In genomic region chr2:196607896-196608295, GRCh38 we compare ENCODE assay signal across 1 cellular context. TPM values are rescaled to one million over a fixed set of nuclear protein-coding genes. Genes with fewer than 3 reads are reported as not detected.
"Had no signal": no experiment of that assay in that cellular context is flagged by ENCODE, and none has a peak within 500 bp of the region (broad histone marks: within the 10 kb centered on the region; RNA-seq: fewer than 3 reads in every experiment).

No MANE protein-coding gene starts in this region.

RNA-seq across cellular contexts. Expression of gene CCDC150, which starts 31.6 kb away (rescaled TPM):
- polyA plus RNA-seq: naive thymus-derived CD8-positive, alpha-beta T cell had no signal
